In the genomic region with DNA sequence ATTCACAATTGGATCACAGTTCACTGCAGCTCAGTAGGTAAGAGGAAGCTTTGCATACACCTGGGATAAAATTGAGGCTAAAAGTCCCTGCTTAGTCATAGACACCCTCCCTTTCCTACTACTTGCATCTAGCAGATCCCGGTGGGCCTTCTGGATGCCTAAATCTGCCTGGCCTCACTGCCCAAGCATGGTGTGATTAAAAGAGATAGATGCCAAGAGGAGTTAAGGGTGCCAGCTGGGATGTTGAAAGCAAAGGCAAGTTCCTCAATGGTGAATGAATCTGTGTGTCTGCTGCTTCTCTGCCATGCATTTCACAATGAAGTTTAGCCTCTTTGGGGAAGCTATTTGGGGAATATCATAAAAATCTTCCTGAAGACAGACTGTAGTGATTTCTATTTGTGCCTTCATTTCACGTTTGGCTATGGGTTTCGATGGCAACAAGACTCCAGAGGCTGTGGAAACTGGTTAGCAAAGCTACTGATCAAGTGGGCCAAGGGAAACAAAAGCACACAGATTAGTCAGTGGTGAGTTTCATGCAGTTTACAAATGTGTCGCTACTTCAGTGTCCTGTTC, we compare ENCODE assay signal across 19 cellular contexts.
DNase-seq lines count a peak whose midpoint lies in the region; ATAC-seq and TF ChIP-seq lines count a peak whose summit lies in the region.
"Had no signal": no experiment of that assay in that cellular context is flagged by ENCODE, and none has a peak within 500 bp of the region (broad histone marks: within the 10 kb centered on the region; RNA-seq: fewer than 3 reads in every experiment).

No MANE protein-coding gene starts in this region.

- no TSS peak for BruUV-seq in mammary epithelial cell (replicated peaks; lab: Mats Ljungman, UMichigan)

- peak overlapping the region; percentile 50 for H3K27ac ChIP-seq in mammary epithelial cell (ENCODE audit: insufficient read depth, low read depth, low read length)
- peak overlapping the region; percentile 61 to 72 for H3K27ac ChIP-seq in tibial artery
- H3K27ac ChIP-seq: 22Rv1, parathyroid adenoma, tibial nerve had no signal

- 97% methylated on average over 4 of the region's 4 CpGs for WGBS in mammary epithelial cell (ENCODE audit: low coverage, missing lambda C conversion rate)

- H3K27me3 ChIP-seq in mammary epithelial cell (ENCODE audit: insufficient read depth, low read length) (no peaks in the 10 kb centered on the region), tibial artery (no peaks in the 10 kb centered on the region)
- H3K27me3 ChIP-seq: tibial nerve had no signal

- no peak for ATAC-seq in HG03045 (IDR thresholded peaks at IDR 0.05; ENCODE audit: unreplicated experiment)
- no peak for ATAC-seq in GM19328 (IDR thresholded peaks at IDR 0.05; ENCODE audit: unreplicated experiment)
- ATAC-seq: left colon had no signal

- no peak overlapping the region for H3K4me2 ChIP-seq in mammary epithelial cell (ENCODE audit: insufficient read depth, low read depth, low read length)

- H4K20me1 ChIP-seq in mammary epithelial cell (ENCODE audit: insufficient read depth, low read length) = no peaks in the 10 kb centered on the region

- H3K36me3 ChIP-seq in mammary epithelial cell (ENCODE audit: insufficient read depth, low read length) (no peaks in the 10 kb centered on the region), tibial artery (no peaks in the 10 kb centered on the region)
- H3K36me3 ChIP-seq: tibial nerve had no signal

- CTCF ChIA-PET in mammary epithelial cell (lab: Charles Lee; ENCODE audit: low non-redundant PET) = no interaction called here

- no peak for TF ChIP-seq CTCF in mammary epithelial cell (conservative IDR thresholded peaks at IDR 0.05 in 1 of 2, IDR thresholded peaks at IDR 0.05 in 1 of 2; ENCODE audit: extremely low read depth in 1 of 2, insufficient read depth in 1 of 2, low read depth in 1 of 2, low read length in 2 of 2)
- TF ChIP-seq CTCF in fibroblast of the aortic adventitia (IDR thresholded peaks at IDR 0.05; ENCODE audit: insufficient read depth, low read length) = no peak
- no peak for TF ChIP-seq CTCF in tibial artery (IDR thresholded peaks at IDR 0.05)

- intact Hi-C loops in mammary epithelial cell (cut with micrococcal nuclease) (no loop called here), tibial artery (cut with DNase I; ENCODE audit: low total_unique reads) (no loop called here)

- no peak overlapping the region for H3K9ac ChIP-seq in mammary epithelial cell (ENCODE audit: insufficient read depth, low read length)
- H3K9ac ChIP-seq: parathyroid adenoma had no signal

- dilution Hi-C loops in mammary epithelial cell (cut with HindIII; ENCODE audit: low sequenced_read_pairs) = no loop called here

- in situ Hi-C loops in mammary epithelial cell (cut with MboI; ENCODE audit: low sequenced_read_pairs in 2 of 2) = no loop called here

- H3K79me2 ChIP-seq in mammary epithelial cell (ENCODE audit: insufficient read depth, low read length) = no peaks in the 10 kb centered on the region
- H3K79me2 ChIP-seq: parathyroid adenoma had no signal

- peak; percentile 67 for DNase-seq in DMS53 (lab: John Stamatoyannopoulos, UW)
- DNase-seq in DMS53 treated with DMSO at 0.1 percent for 48 hours (lab: John Stamatoyannopoulos, UW; ENCODE audit: unreplicated experiment) = no peak
- peak; percentile 17 for DNase-seq in mammary epithelial cell
- DNase-seq in fibroblast of the aortic adventitia (ENCODE audit: low read depth) = peak; percentile 81
- DNase-seq in tibial artery = peak; percentile 41 to 66
- DNase-seq in NCI-H345 (lab: John Stamatoyannopoulos, UW) = no peak
- DNase-seq: activated CD4-positive, alpha-beta memory T cell treated with anti-CD3 and anti-CD28 coated beads, Interleukin-2, amount 10 ng/mL, durations not matched to agents 7 days and 5 days; activated naive CD8-positive, alpha-beta T cell treated with anti-CD3 and anti-CD28 coated beads for 36 hours; CD4-positive, CD25-positive, alpha-beta regulatory T cell; DND-41; hippocampal formation; left colon; NCI-H1092; NCI-H748 treated with DMSO at 0.1 percent for 48 hours had no signal

- H3K4me1 ChIP-seq in mammary epithelial cell (ENCODE audit: insufficient read depth, low read length) (peaks cover 16% of the 10 kb centered on the region), tibial artery (peaks cover 0 to 23% (median 20%) of the 10 kb centered on the region in 4 donors)
- H3K4me1 ChIP-seq: parathyroid adenoma, tibial nerve had no signal

- H3K9me3 ChIP-seq in mammary epithelial cell (replicated peaks; ENCODE audit: insufficient read depth, low read length) = no peaks in the 10 kb centered on the region
- H3K9me3 ChIP-seq in tibial artery = no peaks in the 10 kb centered on the region
- H3K9me3 ChIP-seq: tibial nerve had no signal

- H3K4me3 ChIP-seq in mammary epithelial cell (replicated peaks in 1 of 3; ENCODE audit: insufficient read depth in 1 of 3, low read depth in 2 of 3, low read length in 3 of 3) = no peak overlapping the region
- no peak overlapping the region for H3K4me3 ChIP-seq in fibroblast of the aortic adventitia (ENCODE audit: low read depth, low read length)
- no peak overlapping the region for H3K4me3 ChIP-seq in tibial artery
- H3K4me3 ChIP-seq: tibial nerve had no signal

- H2AFZ ChIP-seq in mammary epithelial cell (ENCODE audit: low read depth, low read length) = no peak overlapping the region
- H2AFZ ChIP-seq: parathyroid adenoma had no signal

Comparison
In these comparisons a context has a peak if more than half of its experiments do, and no peak if none do; other contexts are left out.
1. DNase-seq: peak in DMS53 (single experiment), mammary epithelial cell (single experiment), fibroblast of the aortic adventitia (single experiment) and tibial artery (2 of 2); none in DMS53 treated with DMSO at 0.1 percent for 48 hours (single experiment) and NCI-H345 (single experiment).